In the genomic region with DNA sequence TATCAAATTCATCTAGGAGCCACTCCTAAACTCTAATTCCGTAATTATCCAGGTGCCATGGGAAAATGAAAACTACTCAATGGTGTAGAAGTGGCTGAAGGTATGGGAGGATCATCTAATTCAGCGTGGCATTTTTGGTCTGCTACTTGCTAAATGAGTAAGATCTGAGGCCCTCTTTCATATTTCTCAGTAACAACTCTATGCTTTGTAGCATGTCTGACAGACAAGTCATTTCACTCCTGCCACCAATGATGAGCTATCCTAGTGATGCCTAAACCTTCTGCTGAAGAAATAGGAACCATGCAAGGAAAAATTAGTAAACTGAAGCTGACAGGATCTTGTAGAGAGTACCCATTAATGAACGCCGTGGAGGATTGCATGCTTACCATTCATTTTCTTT, we compare ENCODE assay signal across 23 cellular contexts.
DNase-seq lines count a peak whose midpoint lies in the region; ATAC-seq, FAIRE-seq and TF ChIP-seq lines count a peak whose summit lies in the region.
"Had no signal": no experiment of that assay in that cellular context is flagged by ENCODE, and none has a peak within 500 bp of the region (broad histone marks: within the 10 kb centered on the region; RNA-seq: fewer than 3 reads in every experiment).

No MANE protein-coding gene starts in this region.

- POLR2A ChIA-PET in GM12878 (lab: Charles Lee), result no interaction called here

- DNase-seq in GM10266 (ENCODE audit: extremely low spot score), result peak; percentile 9
- no peak for DNase-seq in GM12878 (ENCODE audit: low read depth, low spot score)
- DNase-seq in esophagus muscularis mucosa (ENCODE audit: extremely low spot score), result no peak
- DNase-seq in germinal center (ENCODE audit: low spot score), result no peak
- no peak for DNase-seq in superior temporal gyrus (ENCODE audit: extremely low spot score)
- DNase-seq: CD4-positive, alpha-beta memory T cell; DMS153; GM23248; IMR-90; NCI-H1436; NCI-H1930; NCI-H345; NCI-H524 treated with DMSO at 0.1 percent for 48 hours; PC-9; T-helper 1 cell had no signal

- H3K9me3 ChIP-seq in GM12878 (replicated peaks; ENCODE audit: control insufficient read depth, insufficient read depth, low read length), result no peaks in the 10 kb centered on the region
- no peaks in the 10 kb centered on the region for H3K9me3 ChIP-seq in esophagus muscularis mucosa
- H3K9me3 ChIP-seq: BLaER1, HAP-1 had no signal

- TF ChIP-seq RAD21 in GM12878 (IDR thresholded peaks at IDR 0.05; ENCODE audit: insufficient read depth, low read depth, low read length), result no peak

- CTCF ChIA-PET in GM12878 (lab: Yijun Ruan, JAX), result interaction anchor here (1.8 to 1.9 kb wide), 2 partner anchors 9 to 13 kb away, joined by 5 to 7 read pairs; no protein-coding TSS in a partner anchor

- FAIRE-seq in GM12878 (lab: Jason Lieb, UNC), result no peak
- FAIRE-seq: A204.1, HTR-8/SVneo had no signal

- H3K79me2 ChIP-seq in GM12878 (ENCODE audit: control insufficient read depth, insufficient read depth, low read length), result no peaks in the 10 kb centered on the region

- H3K27ac ChIP-seq in GM12878 (ENCODE audit: control insufficient read depth, insufficient read depth) (no peak overlapping the region), esophagus muscularis mucosa (replicated peaks in 1 of 4) (no peak overlapping the region)
- H3K27ac ChIP-seq: BLaER1, GM23248, PC-9, RWPE1 had no signal

- RAD21 ChIA-PET in GM12878 (lab: Charles Lee; ENCODE audit: unreplicated experiment), result interaction anchor here (1.0 kb wide), 1 partner anchor 9 kb away, joined by 6 read pairs; no protein-coding TSS in a partner anchor

- ATAC-seq in GM18868 (IDR thresholded peaks at IDR 0.05; ENCODE audit: unreplicated experiment), result peak; percentile 65
- ATAC-seq in HG02885 (IDR thresholded peaks at IDR 0.05; ENCODE audit: poor library complexity, unreplicated experiment), result peak; percentile 76
- peak; percentile 40; the same call in 2 of the 3 replicates for ATAC-seq in GM12878
- no peak for ATAC-seq in HG03571 (IDR thresholded peaks at IDR 0.05; ENCODE audit: unreplicated experiment)

- SMC1A ChIA-PET in GM12878 (lab: Charles Lee; ENCODE audit: uncharacterized antibody, unreplicated experiment), result interaction anchor here (1.2 kb wide), 1 partner anchor 14 kb away, joined by 5 read pairs; no protein-coding TSS in a partner anchor

- H3K4me1 ChIP-seq in GM12878 (ENCODE audit: control insufficient read depth, insufficient read depth, low read length) (no peaks in the 10 kb centered on the region), esophagus muscularis mucosa (no peaks in the 10 kb centered on the region)
- H3K4me1 ChIP-seq: BLaER1, HAP-1 had no signal

- in situ Hi-C loops in GM12878 (cut with MboI), result loop anchor here (25.0 kb wide), 1 partner anchor 251 kb away; no protein-coding TSS in a partner anchor

- H3K9ac ChIP-seq in GM12878 (ENCODE audit: control insufficient read depth, insufficient read depth, low read length), result no peak overlapping the region
- H3K9ac ChIP-seq: BLaER1, GM23248 had no signal

- H4K20me1 ChIP-seq in GM12878 (ENCODE audit: control insufficient read depth, insufficient read depth), result no peaks in the 10 kb centered on the region
- H4K20me1 ChIP-seq: BLaER1 had no signal

- BruUV-seq in GM12878 (replicated peaks; lab: Mats Ljungman, UMichigan), result no TSS peak

- H3K27me3 ChIP-seq in GM12878 (replicated peaks in 1 of 2; ENCODE audit: control insufficient read depth in 2 of 2, insufficient read depth in 2 of 2, low read length in 1 of 2) (no peaks in the 10 kb centered on the region), esophagus muscularis mucosa (no peaks in the 10 kb centered on the region)
- H3K27me3 ChIP-seq: BLaER1 had no signal

- no peak overlapping the region for H3K4me2 ChIP-seq in GM12878 (ENCODE audit: control insufficient read depth, insufficient read depth)
- H3K4me2 ChIP-seq: BLaER1, PC-9 had no signal

- H2AFZ ChIP-seq in GM12878 (ENCODE audit: control insufficient read depth, low read depth, low read length), result no peak overlapping the region
- H2AFZ ChIP-seq: GM23248, PC-9 had no signal

- TF ChIP-seq CTCF in GM10266 (IDR thresholded peaks at IDR 0.05; ENCODE audit: control insufficient read depth, insufficient read depth, low read depth, missing control alignments), result no peak
- no peak for TF ChIP-seq CTCF in GM12878 (IDR thresholded peaks at IDR 0.05 in 2 of 3, conservative IDR thresholded peaks at IDR 0.05 in 1 of 3; ENCODE audit: control insufficient read depth in 2 of 3, extremely low read depth in 1 of 3, insufficient read depth in 1 of 3, low read depth in 3 of 3, low read length in 3 of 3)
- TF ChIP-seq CTCF in esophagus muscularis mucosa (IDR thresholded peaks at IDR 0.05), result no peak

- H3K4me3 ChIP-seq in GM12878 (no peak overlapping the region), esophagus muscularis mucosa (no peak overlapping the region)
- H3K4me3 ChIP-seq: BLaER1, GM23248, HAP-1, PC-9 had no signal

- 6% methylated on average over 4 of the region's 4 CpGs for WGBS in GM12878 (ENCODE audit: insufficient coverage, insufficient replicate concordance, low lambda C conversion rate, missing lambda C conversion rate)
- WGBS in esophagus muscularis mucosa, result 94% methylated on average over 4 of the region's 4 CpGs

- H3K36me3 ChIP-seq in GM12878 (ENCODE audit: control insufficient read depth in 2 of 2, insufficient read depth in 2 of 2, low read length in 1 of 2), result no peaks in the 10 kb centered on the region
- H3K36me3 ChIP-seq in esophagus muscularis mucosa, result no peaks in the 10 kb centered on the region
- H3K36me3 ChIP-seq: BLaER1, HAP-1 had no signal

- TF ChIP-seq POLR2A in GM12878 (IDR thresholded peaks at IDR 0.05; ENCODE audit: low read depth, low read length) (no peak), esophagus muscularis mucosa (IDR thresholded peaks at IDR 0.05; ENCODE audit: low read depth) (no peak)

- intact Hi-C loops in GM12878 (cut with micrococcal nuclease; ENCODE audit: unreplicated experiment) (no loop called here), esophagus muscularis mucosa (cut with DNase I) (no loop called here)

- no peak for TF ChIP-seq EP300 in GM12878 (IDR thresholded peaks at IDR 0.05; ENCODE audit: borderline replicate concordance in 1 of 2, control insufficient read depth in 1 of 2, low read depth in 2 of 2, low read length in 2 of 2)
- no peak for TF ChIP-seq EP300 in esophagus muscularis mucosa (IDR thresholded peaks at IDR 0.05)

TF ChIP-seq in GM12878, 131 proteins besides CTCF, POLR2A, EP300 and RAD21:
- TF ChIP-seq PBX3 (IDR thresholded peaks at IDR 0.05; ENCODE audit: insufficient replicate concordance, low read depth, low read length) (no peak), JUNB (IDR thresholded peaks at IDR 0.05) (peak; percentile 56)
- TF ChIP-seq, protein P1, sequence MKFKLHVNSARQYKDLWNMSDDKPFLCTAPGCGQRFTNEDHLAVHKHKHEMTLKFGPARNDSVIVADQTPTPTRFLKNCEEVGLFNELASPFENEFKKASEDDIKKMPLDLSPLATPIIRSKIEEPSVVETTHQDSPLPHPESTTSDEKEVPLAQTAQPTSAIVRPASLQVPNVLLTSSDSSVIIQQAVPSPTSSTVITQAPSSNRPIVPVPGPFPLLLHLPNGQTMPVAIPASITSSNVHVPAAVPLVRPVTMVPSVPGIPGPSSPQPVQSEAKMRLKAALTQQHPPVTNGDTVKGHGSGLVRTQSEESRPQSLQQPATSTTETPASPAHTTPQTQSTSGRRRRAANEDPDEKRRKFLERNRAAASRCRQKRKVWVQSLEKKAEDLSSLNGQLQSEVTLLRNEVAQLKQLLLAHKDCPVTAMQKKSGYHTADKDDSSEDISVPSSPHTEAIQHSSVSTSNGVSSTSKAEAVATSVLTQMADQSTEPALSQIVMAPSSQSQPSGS (IDR thresholded peaks at IDR 0.05; ENCODE audit: low read length), result 0 out of 2 replicates have a peak, but pooled peaks have one; percentile 19
